Comparison of ENCODE assay signal across 26 cellular contexts in the genomic region with DNA sequence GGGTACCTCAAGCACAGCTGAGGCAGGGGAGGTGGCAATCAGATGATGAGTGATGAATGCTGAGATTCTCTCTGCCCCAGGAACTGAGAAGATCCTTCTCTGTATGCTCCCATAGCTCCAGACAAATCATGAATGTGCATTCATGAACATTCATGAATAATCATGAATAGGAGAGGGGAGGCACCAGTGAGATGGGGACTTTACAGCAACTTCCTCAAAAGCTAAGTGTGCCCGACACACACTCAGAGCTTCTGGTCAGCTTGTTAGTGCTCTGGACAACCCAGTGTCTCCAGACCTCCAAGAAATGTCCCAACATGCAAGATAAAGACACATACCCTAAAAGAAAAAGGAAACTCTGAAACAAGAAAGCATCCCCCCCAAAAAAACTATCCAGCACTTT. TPM values are rescaled to one million over a fixed set of nuclear protein-coding genes. Genes with fewer than 3 reads are reported as not detected.
A peak's percentile ranks its signal among the peaks of the same experiment; 100 is the strongest.
DNase-seq lines count a peak whose midpoint lies in the region; ATAC-seq, FAIRE-seq and TF ChIP-seq lines count a peak whose summit lies in the region.
"Had no signal": no experiment of that assay in that cellular context is flagged by ENCODE, and none has a peak within 500 bp of the region (broad histone marks: within the 10 kb centered on the region; RNA-seq: fewer than 3 reads in every experiment).

No MANE protein-coding gene starts in this region.

- peak; percentile 72 for FAIRE-seq in GM18507 (lab: Jason Lieb, UNC)
- FAIRE-seq: HTR-8/SVneo had no signal

- H3K9me3 Mint-ChIP-seq in natural killer cell treated with Interleukin-12 subunit alpha and Interleukin-12 subunit beta and Interleukin-15 and Interleukin-18, amount 100 ng/mL, for 72 hours, result no peaks in the 10 kb centered on the region
- H3K9me3 Mint-ChIP-seq: effector memory CD8-positive, alpha-beta T cell; neural progenitor cell had no signal

- peaks cover 90% of the 10 kb centered on the region for H3K4me1 ChIP-seq in BLaER1
- H3K4me1 ChIP-seq: neural progenitor cell, uterus had no signal

- H3K4me3 ChIP-seq in BLaER1, result no peak overlapping the region
- H3K4me3 ChIP-seq: neural progenitor cell, uterus had no signal

- peak overlapping the region; percentile 76; the same call in 1 of the 2 replicates for H3K9ac ChIP-seq in BLaER1
- H3K9ac ChIP-seq: neural progenitor cell had no signal

- no peak for ATAC-seq in GM21390 (IDR thresholded peaks at IDR 0.05; ENCODE audit: unreplicated experiment)
- no peak for ATAC-seq in HG03196 (IDR thresholded peaks at IDR 0.05; ENCODE audit: unreplicated experiment)
- ATAC-seq in natural killer cell treated with Interleukin-12 subunit alpha and Interleukin-12 subunit beta and Interleukin-15 and Interleukin-18, amount 100 ng/mL, for 72 hours, result no peak
- ATAC-seq: effector memory CD8-positive, alpha-beta T cell; left lobe of liver; Right ventricle myocardium inferior had no signal

- no peaks in the 10 kb centered on the region; the same call in 1 of the 2 replicates for H3K36me3 ChIP-seq in BLaER1
- H3K36me3 ChIP-seq: neural progenitor cell, uterus, WERI-Rb-1 had no signal

- no peaks in the 10 kb centered on the region for H4K20me1 ChIP-seq in BLaER1

- no peak overlapping the region for H3K4me3 Mint-ChIP-seq in natural killer cell treated with Interleukin-12 subunit alpha and Interleukin-12 subunit beta and Interleukin-15 and Interleukin-18, amount 100 ng/mL, for 72 hours
- H3K4me3 Mint-ChIP-seq: effector memory CD8-positive, alpha-beta T cell; neural progenitor cell had no signal

- H3K27ac ChIP-seq in BLaER1, result peak overlapping the region; percentile 99
- H3K27ac ChIP-seq: neural progenitor cell, uterus, WERI-Rb-1 had no signal

- H3K4me2 ChIP-seq in BLaER1, result peak overlapping the region; percentile 87
- H3K4me2 ChIP-seq: neural progenitor cell had no signal

- no peaks in the 10 kb centered on the region for H3K27me3 ChIP-seq in BLaER1
- H3K27me3 ChIP-seq: neural progenitor cell, uterus had no signal

- no peaks in the 10 kb centered on the region for H3K36me3 Mint-ChIP-seq in natural killer cell treated with Interleukin-12 subunit alpha and Interleukin-12 subunit beta and Interleukin-15 and Interleukin-18, amount 100 ng/mL, for 72 hours
- H3K36me3 Mint-ChIP-seq: neural progenitor cell had no signal

- no peaks in the 10 kb centered on the region for H3K9me3 ChIP-seq in BLaER1
- H3K9me3 ChIP-seq: uterus had no signal

- H3K27ac Mint-ChIP-seq in natural killer cell treated with Interleukin-12 subunit alpha and Interleukin-12 subunit beta and Interleukin-15 and Interleukin-18, amount 100 ng/mL, for 72 hours, result no peak overlapping the region
- H3K27ac Mint-ChIP-seq: neural progenitor cell had no signal

- TF ChIP-seq POLR2A in Raji (IDR thresholded peaks at IDR 0.05; ENCODE audit: insufficient read depth, low read depth, low read length), result peak; percentile 49; the same call in 1 of the 2 replicates

- DNase-seq in GM18507 (ENCODE audit: extremely low spot score, insufficient read length, low read depth) (no peak), medulla oblongata (ENCODE audit: extremely low spot score) (peak; percentile 21), DMS79 (lab: John Stamatoyannopoulos, UW) (no peak)
- no peak for DNase-seq in natural killer cell treated with Interleukin-12 subunit alpha and Interleukin-12 subunit beta and Interleukin-15 and Interleukin-18, amount 100 ng/mL, for 72 hours (ENCODE audit: low spot score)
- DNase-seq: activated naive CD4-positive, alpha-beta T cell treated with Interleukin-2 at 50 U/mL for 16 hours; activated T-cell treated with anti-CD3 and anti-CD28 coated beads, Interleukin-2, amount 50 U/mL, for 1 hour; anterior cingulate cortex; COR-L47; effector memory CD8-positive, alpha-beta T cell; glutamatergic neuron; GOT3; NCI-H2029 treated with DMSO at 0.1 percent for 48 hours; NCI-H446 treated with DMSO at 0.1 percent for 48 hours; stimulated activated CD4-positive, alpha-beta T cell treated with anti-CD3 and anti-CD28 coated beads, Interleukin-4, amount 100 ng/mL, for 4 hours; T-helper 1 cell; uterus; WERI-Rb-1 had no signal

- H3K4me1 Mint-ChIP-seq in natural killer cell treated with Interleukin-12 subunit alpha and Interleukin-12 subunit beta and Interleukin-15 and Interleukin-18, amount 100 ng/mL, for 72 hours (ENCODE audit: low read depth in 2 of 2), result peaks cover 30 to 37% of the 10 kb centered on the region in 2 donors
- H3K4me1 Mint-ChIP-seq: neural progenitor cell had no signal

- peaks cover 0 to 6% of the 10 kb centered on the region in 2 donors for H3K27me3 Mint-ChIP-seq in natural killer cell treated with Interleukin-12 subunit alpha and Interleukin-12 subunit beta and Interleukin-15 and Interleukin-18, amount 100 ng/mL, for 72 hours

RNA-seq across cellular contexts. Expression of a gene that starts 24.2 kb away (rescaled TPM):
- not detected for total RNA-seq in natural killer cell treated with Interleukin-12 subunit alpha and Interleukin-12 subunit beta and Interleukin-15 and Interleukin-18, amount 100 ng/mL, for 72 hours

RNA-seq across cellular contexts. Expression of a gene that starts 44.1 kb away (rescaled TPM):
- total RNA-seq in natural killer cell treated with Interleukin-12 subunit alpha and Interleukin-12 subunit beta and Interleukin-15 and Interleukin-18, amount 100 ng/mL, for 72 hours, result not detected
- total RNA-seq: cerebellum, Right ventricle myocardium inferior, uterus had no signal
